In genomic region chr2:96143848-96144480, GRCh38 we compare ENCODE assay signal across 8 cellular contexts. TPM values are rescaled to one million over a fixed set of nuclear protein-coding genes. Genes with fewer than 3 reads are reported as not detected.
DNase-seq lines count a peak whose midpoint lies in the region; ATAC-seq and TF ChIP-seq lines count a peak whose summit lies in the region.

No MANE protein-coding gene starts in this region.

- no peak overlapping the region for H2BK12ac ChIP-seq in trophoblast cell (ENCODE audit: low read length)

- WGBS in trophoblast cell (ENCODE audit: extremely low coverage, insufficient coverage, insufficient read length): no CpG with 5 or more reads among the region's 23 CpGs

- no peak overlapping the region for H2BK120ac ChIP-seq in trophoblast cell (ENCODE audit: insufficient read depth, low read length, poor library complexity)

- H3K4me2 ChIP-seq in BLaER1 treated with 17β-estradiol and CSF1 and Interleukin-3, amounts not matched to agents 10 nM and 100 nM: peak overlapping the region; percentile 81 to 99 (median 98)
- H3K4me2 ChIP-seq in HCT116 (ENCODE audit: low read length) (peak overlapping the region; percentile 97), trophoblast cell (ENCODE audit: low read length) (peak overlapping the region; percentile 79)

- BruUV-seq in HCT116 (replicated peaks; lab: Mats Ljungman, UMichigan): no TSS peak

- H3K79me2 ChIP-seq in HCT116 (ENCODE audit: insufficient read depth, low read length): peaks cover 21% of the 10 kb centered on the region
- peaks cover 10% of the 10 kb centered on the region for H3K79me2 ChIP-seq in trophoblast cell (ENCODE audit: control insufficient read depth, insufficient read depth, low read length, poor library complexity)

- no peak overlapping the region for H4K12ac ChIP-seq in trophoblast cell (ENCODE audit: low read depth, low read length)

- no peaks in the 10 kb centered on the region for H3K9me3 ChIP-seq in BLaER1 treated with 17β-estradiol and CSF1 and Interleukin-3, amounts not matched to agents 10 nM and 100 nM (replicated peaks in 1 of 11)
- no peaks in the 10 kb centered on the region for H3K9me3 ChIP-seq in HCT116 (ENCODE audit: control insufficient read depth in 1 of 2, insufficient read depth in 1 of 2, low read depth in 1 of 2, low read length in 2 of 2)
- no peaks in the 10 kb centered on the region for H3K9me3 ChIP-seq in trophoblast cell (ENCODE audit: insufficient read depth, low read depth, low read length)

- H3K9me2 ChIP-seq in HCT116 (ENCODE audit: insufficient read depth): no peaks in the 10 kb centered on the region

- RAD21 ChIA-PET in HCT116 (lab: Charles Lee; ENCODE audit: low non-redundant PET in 1 of 2, low total read pairs in 2 of 2, uncharacterized antibody in 2 of 2, unreplicated experiment in 2 of 2): interaction anchor here (0.9 to 1.2 kb wide), 2 partner anchors 30 kb away, joined by 3 to 6 read pairs; no protein-coding TSS in a partner anchor

- peak; percentile 44 for ATAC-seq in HCT116
- no peak for ATAC-seq in GM21619 (IDR thresholded peaks at IDR 0.05; ENCODE audit: unreplicated experiment)
- ATAC-seq in GM21367 (IDR thresholded peaks at IDR 0.05; ENCODE audit: unreplicated experiment): no peak

- H3K4me3 ChIP-seq in BLaER1 treated with 17β-estradiol and CSF1 and Interleukin-3, amounts not matched to agents 10 nM and 100 nM: peak overlapping the region; percentile 71 to 98 (median 86)
- H3K4me3 ChIP-seq in HCT116 (replicated peaks in 1 of 2; ENCODE audit: low read depth in 1 of 2, low read length in 2 of 2): peak overlapping the region; percentile 80 to 93
- peak overlapping the region in 58 of 59 donors; percentile 35 to 77 (median 64) for H3K4me3 ChIP-seq in dorsolateral prefrontal cortex
- peak overlapping the region; percentile 72 for H3K4me3 ChIP-seq in trophoblast cell (ENCODE audit: low read depth, low read length)

- no peak overlapping the region for H3K14ac ChIP-seq in trophoblast cell (ENCODE audit: low read length)

- H4K8ac ChIP-seq in trophoblast cell (ENCODE audit: low read depth, low read length): no peak overlapping the region

- no peak overlapping the region for H2AFZ ChIP-seq in HCT116 (ENCODE audit: low read depth, low read length, poor library complexity, severe bottlenecking)
- H2AFZ ChIP-seq in trophoblast cell (ENCODE audit: insufficient read depth, low read length, poor library complexity): peak overlapping the region; percentile 67

- CTCF ChIA-PET in HCT116 (lab: Charles Lee): no interaction called here

- H4K91ac ChIP-seq in trophoblast cell (ENCODE audit: low read depth, low read length): no peak overlapping the region

- H3K4ac ChIP-seq in trophoblast cell (ENCODE audit: low read depth, low read length): no peak overlapping the region

- TF ChIP-seq CTCF in HCT116 (IDR thresholded peaks at IDR 0.05 in 2 of 3, conservative IDR thresholded peaks at IDR 0.05 in 1 of 3; ENCODE audit: borderline replicate concordance in 1 of 3, insufficient read depth in 1 of 3, low read depth in 2 of 3, low read length in 2 of 3) (peak in 2 of 3 experiments; percentile 50 to 53; a peak in 4 of 6 replicates), dorsolateral prefrontal cortex (IDR thresholded peaks at IDR 0.05 in 54 of 56, conservative IDR thresholded peaks at IDR 0.05 in 2 of 56; ENCODE audit: low read depth in 1 of 56, partially characterized antibody in 56 of 56) (no peak)

- H3K36me3 ChIP-seq in BLaER1 treated with 17β-estradiol and CSF1 and Interleukin-3, amounts not matched to agents 10 nM and 100 nM: peaks cover 12 to 27% (median 24%) of the 10 kb centered on the region in 11 experiments; a peak in 20 of 22 replicates
- H3K36me3 ChIP-seq in HCT116 (ENCODE audit: control insufficient read depth in 1 of 2, insufficient read depth in 2 of 2, low read length in 2 of 2) (peaks cover 4 to 15% of the 10 kb centered on the region in 2 experiments; a peak in 2 of 4 replicates), trophoblast cell (ENCODE audit: control insufficient read depth in 1 of 2, insufficient read depth in 2 of 2, low read length in 2 of 2) (peaks cover 0 to 2% of the 10 kb centered on the region in 2 experiments)

- no peaks in the 10 kb centered on the region for H3K27me3 ChIP-seq in BLaER1 treated with 17β-estradiol and CSF1 and Interleukin-3, amounts not matched to agents 10 nM and 100 nM
- H3K27me3 ChIP-seq in HCT116 (ENCODE audit: insufficient read depth, low read length): no peaks in the 10 kb centered on the region
- H3K27me3 ChIP-seq in dorsolateral prefrontal cortex: no peaks in the 10 kb centered on the region
- no peaks in the 10 kb centered on the region for H3K27me3 ChIP-seq in trophoblast cell (ENCODE audit: insufficient read depth, low read length)

- intact Hi-C loops in HCT116 (cut with micrococcal nuclease) (no loop called here), dorsolateral prefrontal cortex (cut with DNase I) (loop anchor here (5.0 to 10.0 kb wide), 3 partner anchors 118 to 361 kb away; partner anchors contain the start of genes CIAO1 (in 1 of the 2), NEURL3 (in 1 of the 2) and TMEM127 (in 1 of the 2))

- no peak overlapping the region for H3K23ac ChIP-seq in trophoblast cell (ENCODE audit: low read length)

- peaks cover 16 to 43% (median 30%) of the 10 kb centered on the region in 11 experiments; a peak in 21 of 22 replicates for H4K20me1 ChIP-seq in BLaER1 treated with 17β-estradiol and CSF1 and Interleukin-3, amounts not matched to agents 10 nM and 100 nM
- H4K20me1 ChIP-seq in HCT116 (ENCODE audit: insufficient read depth): no peaks in the 10 kb centered on the region

- peaks cover 24% of the 10 kb centered on the region for H3K79me1 ChIP-seq in trophoblast cell (ENCODE audit: low read length)

- H3K18ac ChIP-seq in trophoblast cell (ENCODE audit: low read length): no peak overlapping the region

- POLR2A ChIA-PET in HCT116 (lab: Charles Lee): no interaction called here

- no peak for TF ChIP-seq RAD21 in HCT116 (IDR thresholded peaks at IDR 0.05; ENCODE audit: low read depth)

- H3K27ac ChIP-seq in BLaER1 treated with 17β-estradiol and CSF1 and Interleukin-3, amounts not matched to agents 10 nM and 100 nM: peak overlapping the region; percentile 69 to 94 (median 92); a peak in 19 of 22 replicates
- H3K27ac ChIP-seq in HCT116 (ENCODE audit: low read depth, low read length): peak overlapping the region; percentile 92
- peak overlapping the region in 36 of 59 donors; percentile 3 to 80 (median 55) for H3K27ac ChIP-seq in dorsolateral prefrontal cortex
- H3K27ac ChIP-seq in trophoblast cell (ENCODE audit: low read depth, low read length): no peak overlapping the region

- DNase-seq in HCT116 (ENCODE audit: low read depth, low spot score) (peak; percentile 27), T-helper 1 cell (peak; percentile 10 to 59 (median 28)), dorsolateral prefrontal cortex (peak in 6 of 10 donors; percentile 38 to 70 (median 56)), trophoblast cell (peak in 1 of 2 donors; percentile 45), DMS153 (lab: John Stamatoyannopoulos, UW) (no peak)

- no peak overlapping the region for H2BK5ac ChIP-seq in trophoblast cell (ENCODE audit: low read depth, low read length, poor library complexity)

- H3K9ac ChIP-seq in BLaER1 treated with 17β-estradiol and CSF1 and Interleukin-3, amounts not matched to agents 10 nM and 100 nM: peak overlapping the region; percentile 81 to 98 (median 91)
- H3K9ac ChIP-seq in HCT116 (ENCODE audit: low read length) (peak overlapping the region; percentile 98), trophoblast cell (ENCODE audit: low read length) (no peak overlapping the region)

- no peak overlapping the region for H2AK5ac ChIP-seq in trophoblast cell (ENCODE audit: low read length)

- H3K4me1 ChIP-seq in BLaER1 treated with 17β-estradiol and CSF1 and Interleukin-3, amounts not matched to agents 10 nM and 100 nM: peaks cover 60 to 81% (median 73%) of the 10 kb centered on the region in 10 experiments
- H3K4me1 ChIP-seq in HCT116 (ENCODE audit: control insufficient read depth in 1 of 2, insufficient read depth in 2 of 2, low read length in 2 of 2) (peaks cover 22 to 51% of the 10 kb centered on the region in 2 experiments), trophoblast cell (ENCODE audit: control insufficient read depth in 1 of 2, insufficient read depth in 2 of 2, low read length in 2 of 2) (peaks cover 49 to 52% of the 10 kb centered on the region in 2 experiments)

- no peak for TF ChIP-seq POLR2A in HCT116 (IDR thresholded peaks at IDR 0.05; ENCODE audit: borderline replicate concordance, extremely low read depth, insufficient read depth, insufficient read length)

TF ChIP-seq in HCT116, 20 proteins besides CTCF, POLR2A, EP300 and RAD21:
- no peak for TF ChIP-seq FOSL1 (IDR thresholded peaks at IDR 0.05; ENCODE audit: low read depth)
- TF ChIP-seq, protein P1, sequence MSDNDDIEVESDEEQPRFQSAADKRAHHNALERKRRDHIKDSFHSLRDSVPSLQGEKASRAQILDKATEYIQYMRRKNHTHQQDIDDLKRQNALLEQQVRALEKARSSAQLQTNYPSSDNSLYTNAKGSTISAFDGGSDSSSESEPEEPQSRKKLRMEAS (IDR thresholded peaks at IDR 0.05): peak; percentile 18; the same call in 1 of the 2 replicates

RNA-seq across cellular contexts. Expression of gene DUSP2, which starts 1.3 kb away (rescaled TPM):
- 24.5 TPM for total RNA-seq in HCT116 (2021; ENCODE audit: unreplicated experiment)
- polyA plus RNA-seq in HCT116 (2012): 21.5 and 25.6 TPM in 2 replicates
- total RNA-seq in dorsolateral prefrontal cortex: 100 to 1,000 TPM in 1 of 120 experiments, 10 to 100 TPM in 20, 1 to 10 TPM in 99; 2.9 to 109 (median 7.5) TPM
- polyA plus RNA-seq in trophoblast cell (2013): 4.0 and 4.5 TPM in 2 replicates

RNA-seq across cellular contexts. Expression of gene ASTL, which starts 5.7 kb away (rescaled TPM):
- total RNA-seq in HCT116 (2021; ENCODE audit: unreplicated experiment): 0.34 TPM
- 0.09 and 0.56 TPM in 2 replicates for polyA plus RNA-seq in HCT116 (2012)
- total RNA-seq in dorsolateral prefrontal cortex: 1 to 10 TPM in 19 of 120 experiments, under 1 TPM in 42, not detected in 59; 0.29 to 7.9 (median 0.86) TPM
- 0.07 TPM in 1 of 2 replicates, not detected in the other for polyA plus RNA-seq in trophoblast cell (2013)

RNA-seq across cellular contexts. Expression of gene ADRA2B, which starts 27.6 kb away (rescaled TPM):
- total RNA-seq in HCT116 (2021; ENCODE audit: unreplicated experiment) (0.47 TPM), dorsolateral prefrontal cortex (1 to 10 TPM in 33 of 120 experiments, under 1 TPM in 85, not detected in 2; 0.14 to 4.8 (median 0.60) TPM)
- 0.21 and 0.27 TPM in 2 replicates for polyA plus RNA-seq in HCT116 (2012)
- 3.6 and 3.8 TPM in 2 replicates for polyA plus RNA-seq in trophoblast cell (2013)

Comparison
In these comparisons a context has a peak if more than half of its experiments do, and no peak if none do; other contexts are left out.
1. CTCF ChIP-seq: peak in HCT116 (2 of 3); none in dorsolateral prefrontal cortex (0 of 56).
2. Peak in every context shown above with its lines, with median percentiles within 50 percentile points of each other: H3K4me2 ChIP-seq and H3K4me3 ChIP-seq.